ENCODE assay signal across 29 cellular contexts in the genomic region with DNA sequence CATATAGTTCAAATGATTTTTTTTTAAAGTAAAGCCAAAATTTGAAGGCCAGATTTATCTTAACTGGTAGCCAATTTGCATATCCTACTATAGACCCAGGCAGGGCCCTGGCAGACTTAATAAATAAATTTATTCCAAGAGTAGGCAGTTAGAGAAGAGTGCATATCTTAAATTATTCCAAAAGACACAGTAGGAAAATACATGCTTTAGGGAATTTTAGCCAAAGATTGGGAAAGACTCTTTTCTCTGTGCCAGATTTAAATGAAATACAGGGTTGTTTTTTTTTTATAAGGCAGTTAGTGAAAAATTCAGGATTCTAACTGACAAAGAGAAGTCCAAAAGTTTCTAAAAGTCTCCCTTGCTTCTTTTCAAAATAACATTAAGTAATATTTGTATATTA.
"Had no signal": no experiment of that assay in that cellular context is flagged by ENCODE, and none has a peak within 500 bp of the region (broad histone marks: within the 10 kb centered on the region; RNA-seq: fewer than 3 reads in every experiment).

No MANE protein-coding gene starts in this region.

- H3K27me3 ChIP-seq: brain microvascular endothelial cell, colonic mucosa, foreskin keratinocyte, gastrocnemius medialis had no signal

- H3K9me3 ChIP-seq: colonic mucosa, gastrocnemius medialis had no signal

- H3K27ac ChIP-seq: brain microvascular endothelial cell, colonic mucosa, foreskin keratinocyte, VCaP had no signal

- DNase-seq: activated CD4-positive, alpha-beta memory T cell treated with anti-CD3 and anti-CD28 coated beads, Interleukin-2, amount 10 ng/mL, durations not matched to agents 7 days and 5 days; activated CD4-positive, alpha-beta T cell treated with anti-CD3 and anti-CD28 coated beads for 1 hour; activated CD4-positive, alpha-beta T cell treated with anti-CD3 and anti-CD28 coated beads for 4 hours; activated CD4-positive, alpha-beta T cell treated with anti-CD3 and anti-CD28 coated beads, Interleukin-2, amount 10 ng/mL, durations not matched to agents 7 days and 5 days; activated CD4-positive, alpha-beta T cell treated with anti-CD3 and anti-CD28 coated beads, Interleukin-2, amount 50 U/mL, for 4 hours; activated CD8-positive, alpha-beta memory T cell treated with anti-CD3 and anti-CD28 coated beads, Interleukin-2, amount 50 U/mL, for 48 hours; activated gamma-delta T cell; activated naive CD4-positive, alpha-beta T cell; activated naive CD4-positive, alpha-beta T cell treated with anti-CD3 and anti-CD28 coated beads, Interleukin-2, amount 10 ng/mL, durations not matched to agents 7 days and 5 days; activated naive CD8-positive, alpha-beta T cell treated with anti-CD3 and anti-CD28 coated beads, Interleukin-2, amount 10 ng/mL, durations not matched to agents 7 days and 5 days; activated T-cell treated with anti-CD3 and anti-CD28 coated beads for 4 hours; activated T-cell treated with anti-CD3 and anti-CD28 coated beads, Interleukin-2, amount 50 U/mL, for 24 hours; activated T-cell treated with anti-CD3 and anti-CD28 coated beads, Interleukin-2, amount 50 U/mL, for 72 hours; amniotic stem cell; anterior cingulate cortex; brain microvascular endothelial cell; central memory CD4-positive, alpha-beta T cell; cerebellar nuclear complex; colonic mucosa; effector CD8-positive, alpha-beta T cell; endodermal cell; foreskin keratinocyte; gastrocnemius medialis; glutamatergic neuron; T-helper 2 cell had no signal

- H3K4me3 ChIP-seq: colonic mucosa, gastrocnemius medialis had no signal

- H3K4me1 ChIP-seq: colonic mucosa, gastrocnemius medialis had no signal

- H3K36me3 ChIP-seq: brain microvascular endothelial cell, colonic mucosa, gastrocnemius medialis had no signal

- ATAC-seq: activated naive CD4-positive, alpha-beta T cell treated with anti-CD3 and anti-CD28 coated beads, Interleukin-2, amount 50 U/mL, for 72 hours; activated T-cell treated with anti-CD3 and anti-CD28 coated beads, Interleukin-2, amount 50 U/mL, for 72 hours; esophagus mucosa; foreskin keratinocyte; gastrocnemius medialis; WTC11 had no signal
